ENCODE assay signal across 17 cellular contexts in genomic region chr16:69118468-69118867, GRCh38. TPM values are rescaled to one million over a fixed set of nuclear protein-coding genes. Genes with fewer than 3 reads are reported as not detected.
A peak's percentile ranks its signal among the peaks of the same experiment; 100 is the strongest.
DNase-seq lines count a peak whose midpoint lies in the region; ATAC-seq, FAIRE-seq and TF ChIP-seq lines count a peak whose summit lies in the region.
"Had no signal": no experiment of that assay in that cellular context is flagged by ENCODE, and none has a peak within 500 bp of the region (broad histone marks: within the 10 kb centered on the region; RNA-seq: fewer than 3 reads in every experiment).

No MANE protein-coding gene starts in this region.

- peaks cover 0 to 5% of the 10 kb centered on the region in 2 experiments; a peak in 2 of 4 replicates for H3K4me1 ChIP-seq in HCT116 (ENCODE audit: control insufficient read depth in 1 of 2, insufficient read depth in 2 of 2, low read length in 2 of 2)
- H3K4me1 ChIP-seq in K562 (replicated peaks in 1 of 2; ENCODE audit: control insufficient read depth in 2 of 2, insufficient read depth in 2 of 2, low read length in 2 of 2) = no peaks in the 10 kb centered on the region
- H3K4me1 ChIP-seq in pancreas = peaks cover 8 to 14% (median 11%) of the 10 kb centered on the region in 3 donors
- no peaks in the 10 kb centered on the region for H3K4me1 ChIP-seq in MM.1S (ENCODE audit: low read length)
- H3K4me1 ChIP-seq: A549, SJSA1 had no signal

- no peaks in the 10 kb centered on the region for H3K9me2 ChIP-seq in HCT116 (ENCODE audit: insufficient read depth)
- no peaks in the 10 kb centered on the region for H3K9me2 ChIP-seq in MM.1S (replicated peaks; ENCODE audit: insufficient read depth, low read length)

- H3K79me2 ChIP-seq in HCT116 (ENCODE audit: insufficient read depth, low read length) (peaks cover 55% of the 10 kb centered on the region), K562 (ENCODE audit: control insufficient read depth, insufficient read depth, low read length) (peaks cover 6% of the 10 kb centered on the region), MM.1S (ENCODE audit: low read length) (peaks cover 3% of the 10 kb centered on the region; the same call in 1 of the 2 replicates)

- DNase-seq in HCT116 (ENCODE audit: low read depth, low spot score) (no peak), K562 (ENCODE audit: extremely low read depth in 1 of 4, low spot score in 3 of 4) (no peak), pancreas (peak in 1 of 6 donors; percentile 52), MM.1S (no peak), HFFc6 (no peak)
- DNase-seq: CD4-positive, CD25-positive, alpha-beta regulatory T cell; DMS 273 treated with DMSO at 0.1 percent for 48 hours; DMS79 treated with DMSO at 0.1 percent for 48 hours; H7; NCI-H1694 treated with DMSO at 0.1 percent for 48 hours; NCI-H2081 treated with DMSO at 0.1 percent for 48 hours; NCI-H2171 treated with DMSO at 0.1 percent for 48 hours; NCI-H524 treated with DMSO at 0.1 percent for 48 hours; NCI-H82 had no signal

- no peak overlapping the region for H3K4me3 Mint-ChIP-seq in HFFc6
- H3K4me3 Mint-ChIP-seq: CD4-positive, CD25-positive, alpha-beta regulatory T cell had no signal

- TSS peak; percentile 31 for BruUV-seq in HCT116 (replicated peaks; lab: Mats Ljungman, UMichigan)
- TSS peak; percentile 35 for BruUV-seq in K562 (replicated peaks; lab: Mats Ljungman, UMichigan)

- H3K4me2 ChIP-seq in HCT116 (ENCODE audit: low read length) = no peak overlapping the region
- no peak overlapping the region for H3K4me2 ChIP-seq in K562 (ENCODE audit: insufficient read depth, low read length)
- no peak overlapping the region for H3K4me2 ChIP-seq in MM.1S (ENCODE audit: low read depth, low read length)
- H3K4me2 ChIP-seq: A549 had no signal

- H3K4me1 Mint-ChIP-seq in HFFc6 (ENCODE audit: low read depth) = no peaks in the 10 kb centered on the region

- intact Hi-C loops in HCT116 (cut with micrococcal nuclease) (no loop called here), K562 (cut with micrococcal nuclease) (loop anchor here (10.0 kb wide), 1 partner anchor 594 kb away; no protein-coding TSS in a partner anchor), pancreas (cut with DNase I) (no loop called here)

- no peak overlapping the region for H3K27ac Mint-ChIP-seq in HFFc6
- H3K27ac Mint-ChIP-seq: CD4-positive, CD25-positive, alpha-beta regulatory T cell had no signal

- H3K27ac ChIP-seq in HCT116 (ENCODE audit: low read depth, low read length) (no peak overlapping the region), K562 (ENCODE audit: extremely low read depth, low read depth, low read length) (no peak overlapping the region), pancreas (peak overlapping the region in 2 of 4 donors; percentile 53 to 69), MM.1S (ENCODE audit: low read length) (no peak overlapping the region)
- H3K27ac ChIP-seq: A549, SJSA1 had no signal

- H3K36me3 Mint-ChIP-seq in HFFc6 (ENCODE audit: low read depth) = peaks cover 16% of the 10 kb centered on the region

- H3F3A ChIP-seq in MM.1S (ENCODE audit: insufficient read depth, low read length) = no peaks in the 10 kb centered on the region

- FAIRE-seq in K562 (lab: Jason Lieb, UNC) = no peak
- no peak for FAIRE-seq in pancreas (lab: Jason Lieb, UNC)
- FAIRE-seq: A549 had no signal

- ATAC-seq in HCT116 (peak; percentile 7; the same call in 1 of the 2 replicates), K562 (no peak), pancreas (peak; percentile 66 to 72 (median 66))
- ATAC-seq: A549, Right ventricle myocardium inferior had no signal

- 100% methylated on average over 2 of the region's 2 CpGs for WGBS in K562 (ENCODE audit: insufficient coverage, low coverage, missing lambda C conversion rate)
- WGBS in pancreas, 2 donors = 45% methylated on average over 2 of the region's 2 CpGs

- RAD21 ChIA-PET in HCT116 (lab: Charles Lee; ENCODE audit: low non-redundant PET in 1 of 2, low total read pairs in 2 of 2, uncharacterized antibody in 2 of 2, unreplicated experiment in 2 of 2) = no interaction called here

- TF ChIP-seq EP300 in K562 (IDR thresholded peaks at IDR 0.05; ENCODE audit: low read length) = no peak

- no peak for TF ChIP-seq RAD21 in HCT116 (IDR thresholded peaks at IDR 0.05; ENCODE audit: low read depth)
- TF ChIP-seq RAD21 in K562 (CRISPR knock-in tag; conservative IDR thresholded peaks at IDR 0.05 in 1 of 2, IDR thresholded peaks at IDR 0.05 in 1 of 2) = no peak

- H4K20me1 ChIP-seq in HCT116 (ENCODE audit: insufficient read depth) = peaks cover 11% of the 10 kb centered on the region; the same call in 1 of the 2 replicates
- peaks cover 3% of the 10 kb centered on the region; the same call in 1 of the 2 replicates for H4K20me1 ChIP-seq in K562 (replicated peaks; ENCODE audit: control insufficient read depth, insufficient read depth, low read length)
- no peaks in the 10 kb centered on the region for H4K20me1 ChIP-seq in MM.1S (ENCODE audit: insufficient read depth, low read length)

- no peak for TF ChIP-seq POLR2A in HCT116 (IDR thresholded peaks at IDR 0.05; ENCODE audit: borderline replicate concordance, extremely low read depth, insufficient read depth, insufficient read length)
- no peak for TF ChIP-seq POLR2A in K562 (conservative IDR thresholded peaks at IDR 0.05)

- no peaks in the 10 kb centered on the region for H3K9me3 Mint-ChIP-seq in HFFc6
- H3K9me3 Mint-ChIP-seq: CD4-positive, CD25-positive, alpha-beta regulatory T cell had no signal

- H3K9me1 ChIP-seq in K562 (ENCODE audit: control insufficient read depth, insufficient read depth, low read length) = no peaks in the 10 kb centered on the region

- POLR2A ChIA-PET in HCT116 (lab: Charles Lee) (interaction anchor here (0.6 to 0.9 kb wide), 4 partner anchors 10 to 272 kb away, joined by 3 to 6 read pairs (median 4); no protein-coding TSS in a partner anchor), K562 (lab: Yijun Ruan, JAX) (interaction anchor here (0.6 to 1.3 kb wide), 3 partner anchors 12 to 248 kb away, joined by 3 to 4 read pairs (median 3); no protein-coding TSS in a partner anchor)

- H3K36me3 ChIP-seq in HCT116 (ENCODE audit: control insufficient read depth in 1 of 2, insufficient read depth in 2 of 2, low read length in 2 of 2) = peaks cover 41 to 81% of the 10 kb centered on the region in 2 experiments
- peaks cover 65% of the 10 kb centered on the region for H3K36me3 ChIP-seq in K562 (ENCODE audit: control insufficient read depth, insufficient read depth, low read length)
- peaks cover 0 to 7% (median 0%) of the 10 kb centered on the region in 3 donors for H3K36me3 ChIP-seq in pancreas
- H3K36me3 ChIP-seq in MM.1S (replicated peaks; ENCODE audit: insufficient read depth, low read length) = no peaks in the 10 kb centered on the region

- no peak overlapping the region for H3K9ac ChIP-seq in HCT116 (ENCODE audit: low read length)
- H3K9ac ChIP-seq in K562 (ENCODE audit: insufficient read depth in 1 of 2, low read depth in 2 of 2, low read length in 2 of 2) = no peak overlapping the region
- H3K9ac ChIP-seq in MM.1S (ENCODE audit: low read length) = no peak overlapping the region

- in situ Hi-C loops in K562 (cut with MboI) = loop anchor here (10.0 kb wide), 2 partner anchors 414 to 594 kb away; no protein-coding TSS in a partner anchor

- H3K4me3 ChIP-seq in HCT116 (replicated peaks in 1 of 2; ENCODE audit: low read depth in 1 of 2, low read length in 2 of 2) = no peak overlapping the region
- H3K4me3 ChIP-seq in K562 = no peak overlapping the region
- H3K4me3 ChIP-seq in pancreas = no peak overlapping the region
- H3K4me3 ChIP-seq in MM.1S (ENCODE audit: low read length) = no peak overlapping the region
- H3K4me3 ChIP-seq: A549, SJSA1 had no signal

- H3K27me3 ChIP-seq in HCT116 (ENCODE audit: insufficient read depth, low read length) = no peaks in the 10 kb centered on the region
- no peaks in the 10 kb centered on the region for H3K27me3 ChIP-seq in K562 (ENCODE audit: control insufficient read depth in 2 of 2, insufficient read depth in 2 of 2, low read length in 2 of 2)
- no peaks in the 10 kb centered on the region for H3K27me3 ChIP-seq in pancreas
- H3K27me3 ChIP-seq in MM.1S (replicated peaks; ENCODE audit: insufficient read depth, low read length) = no peaks in the 10 kb centered on the region
- H3K27me3 ChIP-seq: SJSA1 had no signal

- H2AFZ ChIP-seq in HCT116 (ENCODE audit: low read depth, low read length, poor library complexity, severe bottlenecking) = no peak overlapping the region
- H2AFZ ChIP-seq in K562 (ENCODE audit: low read depth, low read length) = no peak overlapping the region
- H2AFZ ChIP-seq in MM.1S (ENCODE audit: low read length) = no peak overlapping the region

- H3K27me3 Mint-ChIP-seq in HFFc6 (ENCODE audit: insufficient read depth) = peaks cover 2% of the 10 kb centered on the region; the same call in 1 of the 2 replicates
- H3K27me3 Mint-ChIP-seq: CD4-positive, CD25-positive, alpha-beta regulatory T cell had no signal

- CTCF ChIA-PET in HCT116 (lab: Charles Lee) (interaction anchor here (1.0 kb wide), 1 partner anchor 215 kb away, joined by 3 read pairs; no protein-coding TSS in a partner anchor), K562 (lab: Yijun Ruan, JAX; ENCODE audit: low intra/inter-chr PET ratio) (no interaction called here)

- no peak for TF ChIP-seq CTCF in HCT116 (IDR thresholded peaks at IDR 0.05 in 2 of 3, conservative IDR thresholded peaks at IDR 0.05 in 1 of 3; ENCODE audit: borderline replicate concordance in 1 of 3, insufficient read depth in 1 of 3, low read depth in 2 of 3, low read length in 2 of 3)
- no peak for TF ChIP-seq CTCF in K562 (IDR thresholded peaks at IDR 0.05 in 2 of 3, conservative IDR thresholded peaks at IDR 0.05 in 1 of 3; ENCODE audit: insufficient read depth in 2 of 3, low read depth in 1 of 3, low read length in 3 of 3)
- TF ChIP-seq CTCF in pancreas (IDR thresholded peaks at IDR 0.05) = no peak
- no peak for TF ChIP-seq CTCF in MM.1S (IDR thresholded peaks at IDR 0.05; ENCODE audit: low read length)
- no peak for TF ChIP-seq CTCF in HFFc6 (IDR thresholded peaks at IDR 0.05)

- H3K9me3 ChIP-seq in HCT116 (ENCODE audit: control insufficient read depth in 1 of 2, insufficient read depth in 1 of 2, low read depth in 1 of 2, low read length in 2 of 2) = no peaks in the 10 kb centered on the region
- H3K9me3 ChIP-seq in K562 (replicated peaks; ENCODE audit: control insufficient read depth, insufficient read depth, low read depth, low read length) = no peaks in the 10 kb centered on the region
- no peaks in the 10 kb centered on the region for H3K9me3 ChIP-seq in pancreas
- no peaks in the 10 kb centered on the region for H3K9me3 ChIP-seq in MM.1S (replicated peaks; ENCODE audit: insufficient read depth, low read length)
- H3K9me3 ChIP-seq: A549, SJSA1 had no signal

RNA-seq across cellular contexts. Expression of gene HAS3, which starts 13.0 kb away (rescaled TPM):
- total RNA-seq in HCT116 (2021; ENCODE audit: unreplicated experiment) (140 TPM), K562 (2014; rRNA removed) (0.04 and 0.09 TPM in 2 replicates), K562 (2014; rRNA removed; fragmentation: Illumina TruSeq; extraction: Trizol) (0.07 and 0.10 TPM in 2 replicates), K562 (2015; rRNA removed; fragmentation: Illumina TruSeq; extraction: Trizol) (0.14 and 0.23 TPM in 2 replicates), K562 (2021) (0.33 and 0.38 TPM in 2 replicates), pancreas (1 to 10 TPM in 3 of 6 donors, under 1 TPM in 3; 0.69 to 3.9 (median 1.0) TPM)
- polyA plus RNA-seq in HCT116 (2012) = 56.6 and 57.5 TPM in 2 replicates
- 0.88 and 1.3 TPM in 2 replicates for total RNA-seq in K562 (2011; cell fraction: chromatin; rRNA removed; ENCODE audit: low replicate concordance)
- 0.92 and 1.2 TPM in 2 replicates for total RNA-seq in K562 (2011; cell fraction: nucleolus; rRNA removed)
- total RNA-seq in K562 (2011; cell fraction: nucleoplasm; rRNA removed) = 0.53 and 1.2 TPM in 2 replicates
- polyA plus RNA-seq in K562 (2011; rRNA removed) (0.22 and 0.29 TPM in 2 replicates), K562 (2014; fragmentation: Illumina TruSeq; extraction: Trizol) (0.18 and 0.19 TPM in 2 replicates), K562 (2014; fragmentation: Nextera tagmentation; extraction: Ambion mirVana) (under 1 TPM in 1 of 2 experiments, not detected in 1; 0.04 TPM), K562 (2014; rRNA removed) (0.12 and 0.13 TPM in 2 replicates), pancreas (1 to 10 TPM in 1 of 2 donors, under 1 TPM in 1; 0.87 to 1.3 TPM)
- 0.19 and 0.49 TPM in 2 replicates for polyA plus RNA-seq in K562 (2011; cell fraction: cytosol; rRNA removed)
- polyA plus RNA-seq in K562 (2011; cell fraction: nucleus; rRNA removed) = 0.42 and 0.95 TPM in 2 replicates
- 0.21 and 0.29 TPM in 2 replicates for polyA plus RNA-seq in K562 (2012)
- polyA minus RNA-seq in K562 (2011; rRNA and poly(A)+ RNA removed) = 0.18 and 0.53 TPM in 2 replicates
- polyA minus RNA-seq in K562 (2011; cell fraction: cytosol; rRNA and poly(A)+ RNA removed) = not detected in 2 replicates
- 0.67 and 0.78 TPM in 2 replicates for polyA minus RNA-seq in K562 (2011; cell fraction: nucleus; rRNA and poly(A)+ RNA removed)
- total RNA-seq in HFFc6 (2021; fragmentation: NEBNext Ultra II Directional; extraction: Animal tissue kit (Norgen Biotek cat#: 25700)) = 1 to 10 TPM; 1.5 to 2.1 (median 1.5) TPM

RNA-seq across cellular contexts. Expression of gene CHTF8, which starts 13.9 kb away (rescaled TPM):
- total RNA-seq in HCT116 (2021; ENCODE audit: unreplicated experiment) = 184 TPM
- 123 and 145 TPM in 2 replicates for polyA plus RNA-seq in HCT116 (2012)
- 68.1 and 102 TPM in 2 replicates for total RNA-seq in K562 (2011; cell fraction: chromatin; rRNA removed; ENCODE audit: low replicate concordance)
- 51.5 and 64.2 TPM in 2 replicates for total RNA-seq in K562 (2011; cell fraction: nucleolus; rRNA removed)
- total RNA-seq in K562 (2011; cell fraction: nucleoplasm; rRNA removed) = 54.0 and 55.2 TPM in 2 replicates
- 45.9 and 54.0 TPM in 2 replicates for total RNA-seq in K562 (2014; rRNA removed)
- total RNA-seq in K562 (2014; rRNA removed; fragmentation: Illumina TruSeq; extraction: Trizol) = 99.5 and 108 TPM in 2 replicates
- total RNA-seq in K562 (2015; rRNA removed; fragmentation: Illumina TruSeq; extraction: Trizol) = 108 and 114 TPM in 2 replicates
- total RNA-seq in K562 (2021) = 115 and 118 TPM in 2 replicates
- 113 and 137 TPM in 2 replicates for polyA plus RNA-seq in K562 (2011; rRNA removed)
- 152 and 175 TPM in 2 replicates for polyA plus RNA-seq in K562 (2011; cell fraction: cytosol; rRNA removed)
- 68.8 and 84.4 TPM in 2 replicates for polyA plus RNA-seq in K562 (2011; cell fraction: nucleus; rRNA removed)
- 104 and 123 TPM in 2 replicates for polyA plus RNA-seq in K562 (2012)
- 163 and 199 TPM in 2 replicates for polyA plus RNA-seq in K562 (2014; fragmentation: Illumina TruSeq; extraction: Trizol)
- 10 to 100 TPM; 20.2 to 21.5 TPM for polyA plus RNA-seq in K562 (2014; fragmentation: Nextera tagmentation; extraction: Ambion mirVana)
- polyA plus RNA-seq in K562 (2014; rRNA removed) = 119 and 135 TPM in 2 replicates
- polyA minus RNA-seq in K562 (2011; rRNA and poly(A)+ RNA removed) = 72.2 and 93.8 TPM in 2 replicates
- polyA minus RNA-seq in K562 (2011; cell fraction: cytosol; rRNA and poly(A)+ RNA removed) = 58.9 and 64.5 TPM in 2 replicates
- 16.3 and 30.5 TPM in 2 replicates for polyA minus RNA-seq in K562 (2011; cell fraction: nucleus; rRNA and poly(A)+ RNA removed)
- 10 to 100 TPM; 32.9 to 74.5 (median 43.7) TPM for total RNA-seq in pancreas
- polyA plus RNA-seq in pancreas = 10 to 100 TPM; 21.7 to 40.3 TPM
- 100 to 1,000 TPM; 103 to 149 (median 125) TPM for total RNA-seq in HFFc6 (2021; fragmentation: NEBNext Ultra II Directional; extraction: Animal tissue kit (Norgen Biotek cat#: 25700))

RNA-seq across cellular contexts. Expression of gene UTP4, which starts 14.0 kb away (rescaled TPM):
- 125 TPM for total RNA-seq in HCT116 (2021; ENCODE audit: unreplicated experiment)
- polyA plus RNA-seq in HCT116 (2012) = 78.2 and 80.1 TPM in 2 replicates
- total RNA-seq in K562 (2011; cell fraction: chromatin; rRNA removed; ENCODE audit: low replicate concordance) = 147 and 152 TPM in 2 replicates
- 65.1 and 69.4 TPM in 2 replicates for total RNA-seq in K562 (2011; cell fraction: nucleolus; rRNA removed)
- total RNA-seq in K562 (2011; cell fraction: nucleoplasm; rRNA removed) = 79.9 and 80.1 TPM in 2 replicates
- total RNA-seq in K562 (2014; rRNA removed) = 46.1 and 51.8 TPM in 2 replicates
- total RNA-seq in K562 (2014; rRNA removed; fragmentation: Illumina TruSeq; extraction: Trizol) = 49.8 and 53.7 TPM in 2 replicates
- total RNA-seq in K562 (2015; rRNA removed; fragmentation: Illumina TruSeq; extraction: Trizol) = 50.7 and 55.3 TPM in 2 replicates
- total RNA-seq in K562 (2021) = 140 and 145 TPM in 2 replicates
- 134 and 203 TPM in 2 replicates for polyA plus RNA-seq in K562 (2011; rRNA removed)
- 143 and 174 TPM in 2 replicates for polyA plus RNA-seq in K562 (2011; cell fraction: cytosol; rRNA removed)
- 104 TPM in 2 replicates for polyA plus RNA-seq in K562 (2011; cell fraction: nucleus; rRNA removed)
- 83.1 and 121 TPM in 2 replicates for polyA plus RNA-seq in K562 (2012)
- 157 and 191 TPM in 2 replicates for polyA plus RNA-seq in K562 (2014; fragmentation: Illumina TruSeq; extraction: Trizol)
- 100 to 1,000 TPM; 152 to 195 TPM for polyA plus RNA-seq in K562 (2014; fragmentation: Nextera tagmentation; extraction: Ambion mirVana)
- 116 and 138 TPM in 2 replicates for polyA plus RNA-seq in K562 (2014; rRNA removed)
- polyA minus RNA-seq in K562 (2011; rRNA and poly(A)+ RNA removed) = 216 and 350 TPM in 2 replicates
- polyA minus RNA-seq in K562 (2011; cell fraction: cytosol; rRNA and poly(A)+ RNA removed) = 68.4 and 96.7 TPM in 2 replicates
- 32.4 and 52.9 TPM in 2 replicates for polyA minus RNA-seq in K562 (2011; cell fraction: nucleus; rRNA and poly(A)+ RNA removed)
- total RNA-seq in pancreas = 10 to 100 TPM; 21.2 to 29.0 (median 23.1) TPM
- 10 to 100 TPM; 11.6 to 19.1 TPM for polyA plus RNA-seq in pancreas
- 10 to 100 TPM; 64.1 to 82.4 (median 69.6) TPM for total RNA-seq in HFFc6 (2021; fragmentation: NEBNext Ultra II Directional; extraction: Animal tissue kit (Norgen Biotek cat#: 25700))

Comparison
In these comparisons a context has a peak if more than half of its experiments do, and no peak if none do; other contexts are left out.
1. RNA of gene HAS3, which starts 13.0 kb away (total RNA-seq): 140 TPM in HCT116 (single experiment); 1.5 to 2.1 TPM in HFFc6, 0.69 to 3.9 TPM in pancreas and 0.04 to 1.3 TPM in K562; every median in the first group is over 10 times any median in the second.